8 cellular contexts compared by ENCODE assay signal in the genomic region with DNA sequence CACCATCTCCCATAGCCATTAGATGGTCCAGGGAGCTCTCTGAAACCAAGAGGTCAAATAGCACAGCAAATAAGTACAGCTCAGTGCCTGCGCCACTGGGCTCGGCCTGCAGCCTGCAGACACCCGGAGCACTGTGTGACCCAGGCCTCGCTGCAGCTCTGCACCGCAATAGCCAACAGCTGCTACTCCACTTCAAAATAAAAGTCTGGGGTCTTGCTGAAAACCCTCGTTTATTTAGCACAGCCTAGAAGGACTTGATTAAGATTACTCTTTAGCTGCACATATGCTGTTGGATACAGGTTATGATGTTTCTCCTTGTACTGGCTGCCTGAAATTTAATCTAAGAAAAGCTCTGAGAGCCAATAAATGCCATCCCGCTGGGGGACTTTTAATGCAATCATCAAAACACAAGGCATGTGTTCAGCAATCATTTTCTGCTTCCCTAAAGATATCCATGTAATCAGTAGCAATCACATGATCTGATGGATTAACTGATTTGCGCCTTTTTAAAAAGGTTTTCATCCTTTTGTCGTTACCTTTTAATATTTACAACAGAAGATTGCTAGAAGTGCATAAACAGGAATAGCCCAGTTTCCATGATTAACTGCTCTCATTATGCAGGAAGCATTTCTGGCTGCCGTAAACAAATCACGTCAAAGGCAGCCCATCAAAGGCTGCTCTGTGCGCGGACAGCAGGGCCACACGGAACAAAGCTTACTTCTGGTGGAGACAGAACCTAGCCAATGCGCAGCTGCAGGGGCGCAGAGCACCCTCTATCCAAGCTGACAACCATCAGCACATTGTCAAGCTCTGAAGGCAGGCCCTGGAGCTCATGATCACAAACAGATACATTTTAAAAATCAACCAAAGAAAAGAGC. TPM values are rescaled to one million over a fixed set of nuclear protein-coding genes. Genes with fewer than 3 reads are reported as not detected.
DNase-seq lines count a peak whose midpoint lies in the region; ATAC-seq, FAIRE-seq and TF ChIP-seq lines count a peak whose summit lies in the region.

No MANE protein-coding gene starts in this region.

- peak; percentile 74 for FAIRE-seq in G401.6 (lab: Jason Lieb, UNC)
- FAIRE-seq in HTR-8/SVneo (lab: Jason Lieb, UNC): peak; percentile 64

- TF ChIP-seq CTCF in breast epithelium (IDR thresholded peaks at IDR 0.05): no peak

- intact Hi-C loops in breast epithelium (cut with DNase I; ENCODE audit: low total_unique reads): loop anchor here (10.0 kb wide), 1 partner anchor 906 kb away; no protein-coding TSS in a partner anchor

- H3K4me3 ChIP-seq in breast epithelium: peak overlapping the region; percentile 39 to 63 (median 47)

- H3K4me1 ChIP-seq in breast epithelium: no peaks in the 10 kb centered on the region

- ATAC-seq in GM21528 (IDR thresholded peaks at IDR 0.05; ENCODE audit: low FRiP score, unreplicated experiment): peak; percentile 86

- H3K36me3 ChIP-seq in breast epithelium: no peaks in the 10 kb centered on the region

- DNase-seq in HTR-8/SVneo (ENCODE audit: insufficient read length, low spot score) (peak; percentile 60), NOMO-1 treated with dmso at 0.1 percent for 144 hours (lab: John Stamatoyannopoulos, UW; ENCODE audit: unreplicated experiment) (peak; percentile 36), breast epithelium (ENCODE audit: low spot score in 2 of 2) (peak; percentile 36 to 56), iPS DF 4.7 (ENCODE audit: extremely low read depth, low spot score) (peak; percentile 30), putamen (ENCODE audit: low spot score) (peak; percentile 99), NCI-H226 (no peak)

- peak overlapping the region; percentile 75 to 80 for H3K27ac ChIP-seq in breast epithelium

- TF ChIP-seq POLR2A in breast epithelium (IDR thresholded peaks at IDR 0.05): no peak

- H3K9me3 ChIP-seq in breast epithelium: no peaks in the 10 kb centered on the region

- H3K27me3 ChIP-seq in breast epithelium: no peaks in the 10 kb centered on the region

RNA-seq across cellular contexts. Expression of gene CLASP2, which starts 58.8 kb away (rescaled TPM):
- 100 to 1,000 TPM in 1 of 3 donors, 10 to 100 TPM in 2; 57.1 to 108 (median 86.9) TPM for total RNA-seq in breast epithelium
